ENCODE assay signal across 17 cellular contexts in the genomic region with DNA sequence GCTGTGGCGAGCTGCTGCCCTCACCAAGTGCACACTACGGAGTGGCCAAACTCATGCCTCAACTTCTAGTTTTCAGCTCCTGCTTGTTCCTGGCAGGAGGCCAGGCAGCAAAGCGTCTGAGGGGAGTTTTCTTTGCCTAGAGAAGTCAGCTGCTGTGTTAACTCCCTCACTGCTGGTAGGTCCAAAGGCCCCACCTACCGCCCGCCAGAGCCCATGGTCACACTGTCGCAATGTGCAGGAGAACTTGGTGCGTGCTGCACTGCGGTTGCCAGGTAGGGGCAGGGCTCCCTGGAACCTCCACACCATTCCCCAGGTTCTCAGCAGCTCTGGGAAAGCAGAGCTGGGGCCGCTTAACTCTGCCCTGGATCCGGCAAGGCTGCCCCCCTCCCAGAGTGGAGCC. TPM values are rescaled to one million over a fixed set of nuclear protein-coding genes. Genes with fewer than 3 reads are reported as not detected.
"Had no signal": no experiment of that assay in that cellular context is flagged by ENCODE, and none has a peak within 500 bp of the region (broad histone marks: within the 10 kb centered on the region; RNA-seq: fewer than 3 reads in every experiment).

No MANE protein-coding gene starts in this region.

RNA-seq across cellular contexts. Expression of gene GGTLC3, which starts 5.6 kb away (rescaled TPM):
- total RNA-seq: activated CD4-positive, alpha-beta memory T cell treated with anti-CD3 and anti-CD28 coated beads for 36 hours; activated CD4-positive, alpha-beta T cell treated with anti-CD3 and anti-CD28 coated beads for 36 hours; activated CD8-positive, alpha-beta memory T cell treated with anti-CD3 and anti-CD28 coated beads for 36 hours; activated CD8-positive, alpha-beta T cell treated with anti-CD3 and anti-CD28 coated beads for 36 hours; activated naive CD4-positive, alpha-beta T cell treated with anti-CD3 and anti-CD28 coated beads for 36 hours; activated naive CD4-positive, alpha-beta T cell treated with anti-CD3 and anti-CD28 coated beads, Interleukin-2, amount 50 U/mL, for 72 hours; activated naive CD8-positive, alpha-beta T cell treated with anti-CD3 and anti-CD28 coated beads for 36 hours; activated T-cell treated with anti-CD3 and anti-CD28 coated beads, Interleukin-2, amount 50 U/mL, for 4 hours; activated T-cell treated with anti-CD3 and anti-CD28 coated beads, Interleukin-2, amount 50 U/mL, for 72 hours; activated T-helper 1 cell treated with anti-CD3 and anti-CD28 coated beads, Interleukin-12 subunit alpha, Interleukin-12 subunit beta, Interleukin-2, Interleukin-4 antibody, amounts not matched to agents 30 ng/mL and 10 ng/mL and 1 ng/mL, durations not matched to agents 14 hours and 24 hours and 36 hours; activated T-helper 17 cell treated with anti-CD3 and anti-CD28 coated beads, Interleukin-2, amount 50 U/mL, for 72 hours; adrenal gland; aorta; astrocyte; body of pancreas; breast epithelium; WTC11 had no signal
- polyA plus RNA-seq: aorta had no signal

RNA-seq across cellular contexts. Expression of gene TMEM191B, which starts 15.2 kb away (rescaled TPM):
- total RNA-seq: activated naive CD4-positive, alpha-beta T cell treated with anti-CD3 and anti-CD28 coated beads for 36 hours; activated T-helper 1 cell treated with anti-CD3 and anti-CD28 coated beads, Interleukin-12 subunit alpha, Interleukin-12 subunit beta, Interleukin-2, Interleukin-4 antibody, amounts not matched to agents 30 ng/mL and 10 ng/mL and 1 ng/mL, durations not matched to agents 14 hours and 24 hours and 36 hours; aorta had no signal
